13 cellular contexts compared by ENCODE assay signal in genomic region chr18:9287037-9287436, GRCh38.
"Had no signal": no experiment of that assay in that cellular context is flagged by ENCODE, and none has a peak within 500 bp of the region (broad histone marks: within the 10 kb centered on the region; RNA-seq: fewer than 3 reads in every experiment).

No MANE protein-coding gene starts in this region.

- H3K27ac ChIP-seq: gastrocnemius medialis, heart left ventricle, lower lobe of right lung, right atrium auricular region had no signal

- H3K4me3 ChIP-seq: gastrocnemius medialis, heart left ventricle, lower lobe of right lung, right atrium auricular region had no signal

- H3K36me3 ChIP-seq: gastrocnemius medialis, right atrium auricular region had no signal

- H3K4me1 ChIP-seq: gastrocnemius medialis, heart left ventricle, lower lobe of right lung, right atrium auricular region had no signal

- DNase-seq: activated CD4-positive, alpha-beta T cell treated with anti-CD3 and anti-CD28 coated beads, Interleukin-2, amount 50 U/mL, for 1 hour; activated CD8-positive, alpha-beta memory T cell treated with anti-CD3 and anti-CD28 coated beads for 24 hours; activated naive CD4-positive, alpha-beta T cell; activated naive CD8-positive, alpha-beta T cell treated with anti-CD3 and anti-CD28 coated beads, Interleukin-2, amount 50 U/mL, for 24 hours; aorta; gastrocnemius medialis; heart left ventricle; immature natural killer cell; left colon; lower lobe of right lung; stimulated activated CD4-positive, alpha-beta T cell treated with anti-CD3 and anti-CD28 coated beads, Interleukin-2, amount 100 ng/mL, for 48 hours had no signal

- ATAC-seq: activated naive CD8-positive, alpha-beta T cell treated with anti-CD3 and anti-CD28 coated beads, Interleukin-2, amount 50 U/mL, for 24 hours; gastrocnemius medialis; heart left ventricle; left colon; lower lobe of right lung; stimulated activated memory B cell treated with anti-CD40 and anti-IgM and Interleukin-4, amounts not matched to agents 10 μg/mL and 1 μg/mL and 100 μg/mL, for 72 hours had no signal

- H3K9me3 ChIP-seq: gastrocnemius medialis, right atrium auricular region had no signal

- H3K27me3 ChIP-seq: gastrocnemius medialis, heart left ventricle, right atrium auricular region had no signal
